ENCODE assay signal across 31 cellular contexts in genomic region chr3:43191116-43191515, GRCh38.
DNase-seq lines count a peak whose midpoint lies in the region; TF ChIP-seq lines count a peak whose summit lies in the region.
"Had no signal": no experiment of that assay in that cellular context is flagged by ENCODE, and none has a peak within 500 bp of the region (broad histone marks: within the 10 kb centered on the region; RNA-seq: fewer than 3 reads in every experiment).

No MANE protein-coding gene starts in this region.

- H3K4me1 Mint-ChIP-seq in HFFc6 (ENCODE audit: low read depth) = peaks cover 67% of the 10 kb centered on the region
- H3K4me1 Mint-ChIP-seq: memory B cell had no signal

- no peaks in the 10 kb centered on the region for H3K79me2 ChIP-seq in ACC112 (ENCODE audit: control insufficient read depth, insufficient read depth, low read length, unreplicated experiment)

- H3K27me3 Mint-ChIP-seq in HFFc6 (ENCODE audit: insufficient read depth) = peaks cover 13% of the 10 kb centered on the region
- H3K27me3 Mint-ChIP-seq: stimulated activated naive CD8-positive, alpha-beta T cell treated with anti-CD3 and anti-CD28 coated beads, Interleukin-15, Interleukin-2, amounts not matched to agents 100 ng/mL and 50 ng/mL, for 24 hours had no signal

- peaks cover 18% of the 10 kb centered on the region for H3K4me1 ChIP-seq in ACC112 (ENCODE audit: control insufficient read depth, insufficient read depth, low read length, unreplicated experiment)
- H3K4me1 ChIP-seq: HAP-1, uterus had no signal

- H3K36me3 Mint-ChIP-seq in HFFc6 (ENCODE audit: low read depth) = peaks cover 26% of the 10 kb centered on the region
- H3K36me3 Mint-ChIP-seq: memory B cell had no signal

- TF ChIP-seq CTCF in HFFc6 (IDR thresholded peaks at IDR 0.05) (no peak), GM20000 (IDR thresholded peaks at IDR 0.05; ENCODE audit: extremely low read depth, missing control alignments) (no peak)

- no peaks in the 10 kb centered on the region for H3K36me3 ChIP-seq in ACC112 (ENCODE audit: insufficient read depth, low read length)
- H3K36me3 ChIP-seq: HAP-1, ovary, thoracic aorta, uterus had no signal

- no peak overlapping the region for H3K4me3 ChIP-seq in ACC112 (ENCODE audit: low read depth, low read length)
- H3K4me3 ChIP-seq: body of pancreas, HAP-1, ovary, skin epidermis, thoracic aorta, uterus had no signal

- H3K9me3 Mint-ChIP-seq in HFFc6 = peaks cover 14% of the 10 kb centered on the region
- H3K9me3 Mint-ChIP-seq: memory B cell had no signal

- no peaks in the 10 kb centered on the region for H3K27me3 ChIP-seq in ACC112 (ENCODE audit: insufficient read depth, low read length)
- H3K27me3 ChIP-seq: body of pancreas, ovary, uterus had no signal

- no peak overlapping the region for H2AFZ ChIP-seq in ACC112 (ENCODE audit: low read length, unreplicated experiment)

- peak overlapping the region; percentile 72; the same call in 1 of the 2 replicates for H3K4me3 Mint-ChIP-seq in HFFc6
- H3K4me3 Mint-ChIP-seq: activated CD8-positive, alpha-beta memory T cell treated with anti-CD3 and anti-CD28 coated beads, Interleukin-2, amount 10 ng/mL, durations not matched to agents 7 days and 5 days; activated T-cell treated with anti-CD3 and anti-CD28 coated beads, Interleukin-2, amount 50 U/mL, for 72 hours; CD8-positive, alpha-beta memory T cell; memory B cell; stimulated activated naive CD8-positive, alpha-beta T cell treated with anti-CD3 and anti-CD28 coated beads, Interleukin-15, Interleukin-2, amounts not matched to agents 100 ng/mL and 50 ng/mL, for 24 hours; T-helper 1 cell treated with Interleukin-12 subunit alpha and Interleukin-12 subunit beta and Interleukin-4 antibody, amounts not matched to agents 30 μg/mL and 1 μg/mL, for 36 hours had no signal

- peak overlapping the region; percentile 86 for H3K27ac Mint-ChIP-seq in HFFc6
- H3K27ac Mint-ChIP-seq: activated CD8-positive, alpha-beta memory T cell treated with anti-CD3 and anti-CD28 coated beads, Interleukin-2, amount 10 ng/mL, durations not matched to agents 7 days and 5 days; activated T-cell treated with anti-CD3 and anti-CD28 coated beads, Interleukin-2, amount 50 U/mL, for 72 hours; memory B cell; stimulated activated naive CD8-positive, alpha-beta T cell treated with anti-CD3 and anti-CD28 coated beads, Interleukin-15, Interleukin-2, amounts not matched to agents 100 ng/mL and 50 ng/mL, for 24 hours; T-helper 1 cell treated with Interleukin-12 subunit alpha and Interleukin-12 subunit beta and Interleukin-4 antibody, amounts not matched to agents 30 μg/mL and 1 μg/mL, for 36 hours had no signal

- H3K27ac ChIP-seq in ACC112 (ENCODE audit: low read depth, low read length) = peak overlapping the region; percentile 85
- H3K27ac ChIP-seq: ovary, skin epidermis, thoracic aorta had no signal

- no peak for DNase-seq in HFFc6
- DNase-seq in T1000 (lab: John Stamatoyannopoulos, UW) = peak; percentile 31
- peak; percentile 65 for DNase-seq in iris pigment epithelial cell (ENCODE audit: low read depth)
- DNase-seq in activated T-cell treated with anti-CD3 and anti-CD28 coated beads for 4 hours = no peak
- no peak for DNase-seq in RKO (ENCODE audit: low spot score)
- DNase-seq in GM20000 (ENCODE audit: low spot score) = no peak
- DNase-seq in OCI-M2 (lab: John Stamatoyannopoulos, UW; ENCODE audit: unreplicated experiment) = no peak
- DNase-seq: activated CD4-positive, alpha-beta T cell treated with anti-CD3 and anti-CD28 coated beads, Interleukin-2, amount 50 U/mL, for 4 hours; activated CD8-positive, alpha-beta memory T cell treated with anti-CD3 and anti-CD28 coated beads, Interleukin-2, amount 10 ng/mL, durations not matched to agents 7 days and 5 days; activated naive CD4-positive, alpha-beta T cell; activated T-cell treated with anti-CD3 and anti-CD28 coated beads, Interleukin-2, amount 50 U/mL, for 72 hours; body of pancreas; CD8-positive, alpha-beta memory T cell; cerebellar nuclear complex; DMS 273 treated with DMSO at 0.1 percent for 48 hours; hippocampal formation; left cardiac atrium; NCI-H1092; NCI-H1694 treated with DMSO at 0.1 percent for 48 hours; NCI-H446 treated with DMSO at 0.1 percent for 48 hours; NCI-H774; ovary; SK-N-SH; uterus had no signal

Comparison
In these comparisons a context has a peak if more than half of its experiments do, and no peak if none do; other contexts are left out.
1. DNase-seq: peak in T1000 (single experiment) and iris pigment epithelial cell (single experiment); none in HFFc6 (single experiment), activated T-cell treated with anti-CD3 and anti-CD28 coated beads for 4 hours (single experiment), RKO (single experiment), GM20000 (single experiment) and OCI-M2 (single experiment).